In the genomic region with DNA sequence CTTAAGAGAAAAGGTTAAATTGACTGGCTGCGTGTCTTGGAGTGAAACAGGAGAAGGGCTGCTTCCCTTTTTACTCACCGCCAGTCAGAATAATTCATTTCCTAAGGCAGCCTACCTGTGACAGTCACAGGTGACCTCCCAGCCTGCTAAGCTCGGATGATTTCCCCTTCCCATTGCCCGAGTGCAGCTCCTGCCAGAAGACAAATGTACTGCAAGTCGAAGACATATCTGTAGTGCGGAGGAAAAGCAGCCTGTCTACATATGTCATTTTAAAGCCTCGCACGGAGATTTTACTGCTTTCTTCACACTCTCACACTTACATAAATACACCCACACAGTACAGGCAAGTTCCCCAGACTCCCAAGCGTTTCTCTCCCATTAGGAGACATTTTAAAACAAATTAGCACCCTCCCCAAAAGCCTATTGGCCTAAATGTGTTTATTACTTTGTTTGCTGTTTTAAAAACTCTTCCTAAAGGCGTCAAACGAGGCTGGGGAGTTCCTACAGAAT, we compare ENCODE assay signal across 10 cellular contexts.
A peak's percentile ranks its signal among the peaks of the same experiment; 100 is the strongest.
DNase-seq lines count a peak whose midpoint lies in the region; ATAC-seq and TF ChIP-seq lines count a peak whose summit lies in the region.
"Had no signal": no experiment of that assay in that cellular context is flagged by ENCODE, and none has a peak within 500 bp of the region (broad histone marks: within the 10 kb centered on the region; RNA-seq: fewer than 3 reads in every experiment).

No MANE protein-coding gene starts in this region.

- H3K9ac ChIP-seq in ES-I3 (ENCODE audit: low read depth, low read length) (peak overlapping the region; percentile 48), HUES64 (ENCODE audit: low read depth, low read length) (no peak overlapping the region)

- no peak for DNase-seq in mesothelial cell of epicardium (ENCODE audit: low spot score in 2 of 2, unreplicated experiment in 2 of 2)
- DNase-seq in stimulated activated naive CD8-positive, alpha-beta T cell treated with anti-CD3 and anti-CD28 coated beads, Interleukin-15, amount 100 ng/mL, for 72 hours, result no peak
- DNase-seq in sciatic nerve (ENCODE audit: low spot score), result no peak
- no peak for DNase-seq in activated gamma-delta T cell (lab: John Stamatoyannopoulos, UW)

- no peaks in the 10 kb centered on the region for H3K9me3 ChIP-seq in ES-I3 (ENCODE audit: control insufficient read depth, insufficient read depth, low read length)
- no peaks in the 10 kb centered on the region for H3K9me3 ChIP-seq in HUES64 (ENCODE audit: insufficient read depth, low read depth, low read length)

- peak overlapping the region; percentile 90 for H3K27ac Mint-ChIP-seq in mesothelial cell of epicardium
- no peak overlapping the region for H3K27ac Mint-ChIP-seq in stimulated activated naive CD8-positive, alpha-beta T cell treated with anti-CD3 and anti-CD28 coated beads, Interleukin-15, amount 100 ng/mL, for 72 hours

- no peak for TF ChIP-seq CTCF in mesothelial cell of epicardium (IDR thresholded peaks at IDR 0.05; ENCODE audit: unreplicated experiment)

- no peaks in the 10 kb centered on the region for H3K36me3 Mint-ChIP-seq in mesothelial cell of epicardium

- H3K4me3 Mint-ChIP-seq in mesothelial cell of epicardium, result peak overlapping the region; percentile 28
- H3K4me3 Mint-ChIP-seq in stimulated activated naive CD8-positive, alpha-beta T cell treated with anti-CD3 and anti-CD28 coated beads, Interleukin-15, amount 100 ng/mL, for 72 hours, result no peak overlapping the region

- H3K27ac ChIP-seq in HUES64 (ENCODE audit: low read depth, low read length) (peak overlapping the region; percentile 9), cingulate gyrus (ENCODE audit: low read depth, low read length) (peak overlapping the region; percentile 97)

- peaks cover 15% of the 10 kb centered on the region for H3K27me3 Mint-ChIP-seq in mesothelial cell of epicardium (ENCODE audit: low read depth)
- H3K27me3 Mint-ChIP-seq in stimulated activated naive CD8-positive, alpha-beta T cell treated with anti-CD3 and anti-CD28 coated beads, Interleukin-15, amount 100 ng/mL, for 72 hours, result no peaks in the 10 kb centered on the region

- no peaks in the 10 kb centered on the region for H3K36me3 ChIP-seq in ES-I3 (ENCODE audit: insufficient read depth, low read length)
- H3K36me3 ChIP-seq in HUES64 (ENCODE audit: insufficient read depth, low read length), result no peaks in the 10 kb centered on the region

- H3K9me3 Mint-ChIP-seq in mesothelial cell of epicardium, result no peaks in the 10 kb centered on the region
- H3K9me3 Mint-ChIP-seq in stimulated activated naive CD8-positive, alpha-beta T cell treated with anti-CD3 and anti-CD28 coated beads, Interleukin-15, amount 100 ng/mL, for 72 hours, result peaks cover 0 to 7% of the 10 kb centered on the region in 2 donors

- H3K4me1 ChIP-seq in ES-I3 (ENCODE audit: insufficient read depth, low read length), result peaks cover 56% of the 10 kb centered on the region
- H3K4me1 ChIP-seq in HUES64 (ENCODE audit: insufficient read depth, low read length), result peaks cover 68% of the 10 kb centered on the region

- intact Hi-C loops in sciatic nerve (cut with DNase I), result no loop called here

- peaks cover 64% of the 10 kb centered on the region for H3K4me1 Mint-ChIP-seq in mesothelial cell of epicardium
- H3K4me1 Mint-ChIP-seq in stimulated activated naive CD8-positive, alpha-beta T cell treated with anti-CD3 and anti-CD28 coated beads, Interleukin-15, amount 100 ng/mL, for 72 hours, result peaks cover 7% of the 10 kb centered on the region

- H3K27me3 ChIP-seq in HUES64 (ENCODE audit: insufficient read depth, low read length), result no peaks in the 10 kb centered on the region

- H3K4me3 ChIP-seq in HUES64 (ENCODE audit: low read length), result no peak overlapping the region
- H3K4me3 ChIP-seq: K562, lung had no signal

- 44% methylated on average over 11 of the region's 11 CpGs for WGBS in HUES64

- peak; percentile 48 for ATAC-seq in GM21619 (IDR thresholded peaks at IDR 0.05; ENCODE audit: unreplicated experiment)
- no peak for ATAC-seq in stimulated activated naive CD8-positive, alpha-beta T cell treated with anti-CD3 and anti-CD28 coated beads, Interleukin-15, amount 100 ng/mL, for 72 hours
- ATAC-seq in sciatic nerve, result no peak
- ATAC-seq: K562 had no signal
